ENCODE assay signal across 11 cellular contexts in genomic region chr6:24927985-24928735, GRCh38. TPM values are rescaled to one million over a fixed set of nuclear protein-coding genes. Genes with fewer than 3 reads are reported as not detected.
DNase-seq lines count a peak whose midpoint lies in the region; ATAC-seq and TF ChIP-seq lines count a peak whose summit lies in the region.
"Had no signal": no experiment of that assay in that cellular context is flagged by ENCODE, and none has a peak within 500 bp of the region (broad histone marks: within the 10 kb centered on the region; RNA-seq: fewer than 3 reads in every experiment).

No MANE protein-coding gene starts in this region.

- H3K27me3 Mint-ChIP-seq in activated CD8-positive, alpha-beta T cell treated with anti-CD3 and anti-CD28 coated beads, Interleukin-2, amount 10 ng/mL, durations not matched to agents 7 days and 5 days (ENCODE audit: low read depth), result no peaks in the 10 kb centered on the region
- no peaks in the 10 kb centered on the region for H3K27me3 Mint-ChIP-seq in GM23338 (ENCODE audit: insufficient read depth, low read depth, poor library complexity)

- peak overlapping the region; percentile 94 for H3K4me3 Mint-ChIP-seq in activated CD8-positive, alpha-beta T cell treated with anti-CD3 and anti-CD28 coated beads, Interleukin-2, amount 10 ng/mL, durations not matched to agents 7 days and 5 days
- no peak overlapping the region for H3K4me3 Mint-ChIP-seq in GM23338

- POLR2A ChIA-PET in BJ (lab: Charles Lee), result no interaction called here
- POLR2A ChIA-PET in activated CD8-positive, alpha-beta T cell treated with anti-CD3 and anti-CD28 coated beads, Interleukin-2, amount 10 ng/mL, durations not matched to agents 7 days and 5 days (lab: Charles Lee), result interaction anchor here (0.8 to 2.8 kb wide), 4 partner anchors 10 to 210 kb away, joined by 3 to 11 read pairs (median 4); no protein-coding TSS in a partner anchor

- no peaks in the 10 kb centered on the region for H3K36me3 ChIP-seq in BJ (ENCODE audit: control insufficient read depth, insufficient read depth, low read length)
- no peaks in the 10 kb centered on the region for H3K36me3 ChIP-seq in GM06990 (ENCODE audit: control insufficient read depth, insufficient read depth, low read length)
- H3K36me3 ChIP-seq in GM23338 (ENCODE audit: insufficient read depth), result no peaks in the 10 kb centered on the region
- no peaks in the 10 kb centered on the region for H3K36me3 ChIP-seq in colonic mucosa
- no peaks in the 10 kb centered on the region for H3K36me3 ChIP-seq in vagina

- DNase-seq in BJ (ENCODE audit: low read depth), result peak; percentile 51
- no peak for DNase-seq in GM06990 (ENCODE audit: extremely low read depth, insufficient read length)
- peak; percentile 21 for DNase-seq in activated CD8-positive, alpha-beta T cell treated with anti-CD3 and anti-CD28 coated beads, Interleukin-2, amount 10 ng/mL, durations not matched to agents 7 days and 5 days
- peak; percentile 46 for DNase-seq in iris pigment epithelial cell (ENCODE audit: low read depth)
- no peak for DNase-seq in hippocampal formation (lab: John Stamatoyannopoulos, UW)
- no peak for DNase-seq in GM23338 (ENCODE audit: low spot score)
- no peak for DNase-seq in colonic mucosa
- no peak for DNase-seq in vagina (ENCODE audit: extremely low spot score in 2 of 2)
- DNase-seq: body of pancreas, mucosa of descending colon had no signal

- peaks cover 61% of the 10 kb centered on the region for H3K4me1 ChIP-seq in GM23338 (ENCODE audit: insufficient read depth)
- H3K4me1 ChIP-seq in colonic mucosa, result no peaks in the 10 kb centered on the region
- H3K4me1 ChIP-seq in vagina, result peaks cover 22% of the 10 kb centered on the region
- H3K4me1 ChIP-seq: body of pancreas had no signal

- H3K9me3 ChIP-seq in colonic mucosa, result no peaks in the 10 kb centered on the region
- H3K9me3 ChIP-seq in vagina, result no peaks in the 10 kb centered on the region
- H3K9me3 ChIP-seq: body of pancreas, mucosa of descending colon had no signal

- H2AFZ ChIP-seq in GM23338, result no peak overlapping the region

- H3K4me3 ChIP-seq in BJ (ENCODE audit: low read depth, low read length), result no peak overlapping the region
- peak overlapping the region; percentile 41 for H3K4me3 ChIP-seq in GM06990 (replicated peaks; ENCODE audit: low read depth, low read length)
- H3K4me3 ChIP-seq in GM23338, result no peak overlapping the region
- no peak overlapping the region for H3K4me3 ChIP-seq in colonic mucosa
- no peak overlapping the region for H3K4me3 ChIP-seq in vagina
- H3K4me3 ChIP-seq: body of pancreas, mucosa of descending colon had no signal

- peaks cover 76% of the 10 kb centered on the region for H3K4me1 Mint-ChIP-seq in activated CD8-positive, alpha-beta T cell treated with anti-CD3 and anti-CD28 coated beads, Interleukin-2, amount 10 ng/mL, durations not matched to agents 7 days and 5 days (ENCODE audit: low read depth)
- peaks cover 67% of the 10 kb centered on the region for H3K4me1 Mint-ChIP-seq in GM23338

- H4K20me1 ChIP-seq in GM23338 (replicated peaks; ENCODE audit: insufficient read depth), result no peaks in the 10 kb centered on the region

- peaks cover 81% of the 10 kb centered on the region for H3K36me3 Mint-ChIP-seq in activated CD8-positive, alpha-beta T cell treated with anti-CD3 and anti-CD28 coated beads, Interleukin-2, amount 10 ng/mL, durations not matched to agents 7 days and 5 days (ENCODE audit: low read depth)
- peaks cover 5% of the 10 kb centered on the region for H3K36me3 Mint-ChIP-seq in GM23338 (ENCODE audit: low read depth)

- no peaks in the 10 kb centered on the region for H3K9me3 Mint-ChIP-seq in activated CD8-positive, alpha-beta T cell treated with anti-CD3 and anti-CD28 coated beads, Interleukin-2, amount 10 ng/mL, durations not matched to agents 7 days and 5 days (ENCODE audit: insufficient read depth)
- peaks cover 4% of the 10 kb centered on the region; the same call in 1 of the 3 replicates for H3K9me3 Mint-ChIP-seq in GM23338

- peaks cover 44% of the 10 kb centered on the region for H3K79me2 ChIP-seq in GM23338 (replicated peaks; ENCODE audit: insufficient read depth)

- intact Hi-C loops in colonic mucosa (cut with DNase I) (no loop called here), vagina (cut with DNase I) (no loop called here)

- CTCF ChIA-PET in BJ (lab: Yijun Ruan, JAX), result interaction anchor here (1.4 to 1.6 kb wide), 2 partner anchors 8 to 63 kb away, joined by 3 to 4 read pairs; no protein-coding TSS in a partner anchor
- CTCF ChIA-PET in activated CD8-positive, alpha-beta T cell treated with anti-CD3 and anti-CD28 coated beads, Interleukin-2, amount 10 ng/mL, durations not matched to agents 7 days and 5 days (lab: Charles Lee), result interaction anchor here (0.8 to 19.1 kb wide), 16 partner anchors 8 to 90 kb away, joined by 3 to 433 read pairs (median 3); no protein-coding TSS in a partner anchor

- H3K27me3 ChIP-seq in BJ (ENCODE audit: control insufficient read depth, insufficient read depth, low read length), result no peaks in the 10 kb centered on the region
- no peaks in the 10 kb centered on the region for H3K27me3 ChIP-seq in GM06990 (replicated peaks; ENCODE audit: control insufficient read depth, insufficient read depth, low read length)
- H3K27me3 ChIP-seq in GM23338 (ENCODE audit: insufficient read depth), result no peaks in the 10 kb centered on the region
- no peaks in the 10 kb centered on the region for H3K27me3 ChIP-seq in colonic mucosa
- no peaks in the 10 kb centered on the region for H3K27me3 ChIP-seq in vagina
- H3K27me3 ChIP-seq: body of pancreas had no signal

- TF ChIP-seq CTCF in BJ (IDR thresholded peaks at IDR 0.05; ENCODE audit: insufficient read depth, low read depth, low read length) (no peak), GM06990 (IDR thresholded peaks at IDR 0.05; ENCODE audit: insufficient read depth, low read length, poor library complexity, severe bottlenecking) (no peak), GM23338 (conservative IDR thresholded peaks at IDR 0.05; ENCODE audit: low read depth in 2 of 2) (no peak), colonic mucosa (IDR thresholded peaks at IDR 0.05) (no peak), vagina (IDR thresholded peaks at IDR 0.05) (no peak)

- 0 out of 2 replicates have a peak, but pooled peaks cover 6% of the 10 kb centered on the region for H3K9me2 ChIP-seq in GM23338 (ENCODE audit: insufficient read depth)

- ATAC-seq in activated CD8-positive, alpha-beta T cell treated with anti-CD3 and anti-CD28 coated beads, Interleukin-2, amount 10 ng/mL, durations not matched to agents 7 days and 5 days, result no peak
- ATAC-seq in GM23338, result no peak
- ATAC-seq: body of pancreas, mucosa of descending colon had no signal

- no peak for TF ChIP-seq POLR2A in vagina (IDR thresholded peaks at IDR 0.05)

- no peak overlapping the region for H3K4me2 ChIP-seq in GM23338

- no peak overlapping the region; the same call in 1 of the 2 replicates for H3K27ac ChIP-seq in GM23338 (ENCODE audit: low read depth)
- H3K27ac ChIP-seq in colonic mucosa, result no peak overlapping the region
- no peak overlapping the region for H3K27ac ChIP-seq in vagina
- H3K27ac ChIP-seq: body of pancreas, epithelial cell of prostate had no signal

- H3K27ac Mint-ChIP-seq in activated CD8-positive, alpha-beta T cell treated with anti-CD3 and anti-CD28 coated beads, Interleukin-2, amount 10 ng/mL, durations not matched to agents 7 days and 5 days, result peak overlapping the region; percentile 95
- H3K27ac Mint-ChIP-seq in GM23338, result no peak overlapping the region

- no peak overlapping the region for H3K9ac ChIP-seq in colonic mucosa (ENCODE audit: low read depth in 2 of 2, low read length in 2 of 2)

- no peaks in the 10 kb centered on the region; the same call in 1 of the 2 replicates for H3F3A ChIP-seq in GM23338 (replicated peaks; ENCODE audit: low read depth)

TF ChIP-seq in GM23338, 12 proteins besides CTCF, POLR2A, EP300 and RAD21 (continues in another document):
- TF ChIP-seq ZNF331 (CRISPR knock-in tag; IDR thresholded peaks at IDR 0.05; ENCODE audit: low read depth), result no peak
- no peak for TF ChIP-seq EZH2 (IDR thresholded peaks at IDR 0.05; ENCODE audit: low read depth, unreplicated experiment)
- TF ChIP-seq STAT1 (IDR thresholded peaks at IDR 0.05; ENCODE audit: unreplicated experiment), result no peak
- no peak for TF ChIP-seq JUNB (IDR thresholded peaks at IDR 0.05; ENCODE audit: unreplicated experiment)
- no peak for TF ChIP-seq POLR2AphosphoS5 (IDR thresholded peaks at IDR 0.05; ENCODE audit: low read depth)
- TF ChIP-seq CREB1 (CRISPR knock-in tag; IDR thresholded peaks at IDR 0.05; ENCODE audit: low read depth), result no peak
- TF ChIP-seq, protein P1, sequence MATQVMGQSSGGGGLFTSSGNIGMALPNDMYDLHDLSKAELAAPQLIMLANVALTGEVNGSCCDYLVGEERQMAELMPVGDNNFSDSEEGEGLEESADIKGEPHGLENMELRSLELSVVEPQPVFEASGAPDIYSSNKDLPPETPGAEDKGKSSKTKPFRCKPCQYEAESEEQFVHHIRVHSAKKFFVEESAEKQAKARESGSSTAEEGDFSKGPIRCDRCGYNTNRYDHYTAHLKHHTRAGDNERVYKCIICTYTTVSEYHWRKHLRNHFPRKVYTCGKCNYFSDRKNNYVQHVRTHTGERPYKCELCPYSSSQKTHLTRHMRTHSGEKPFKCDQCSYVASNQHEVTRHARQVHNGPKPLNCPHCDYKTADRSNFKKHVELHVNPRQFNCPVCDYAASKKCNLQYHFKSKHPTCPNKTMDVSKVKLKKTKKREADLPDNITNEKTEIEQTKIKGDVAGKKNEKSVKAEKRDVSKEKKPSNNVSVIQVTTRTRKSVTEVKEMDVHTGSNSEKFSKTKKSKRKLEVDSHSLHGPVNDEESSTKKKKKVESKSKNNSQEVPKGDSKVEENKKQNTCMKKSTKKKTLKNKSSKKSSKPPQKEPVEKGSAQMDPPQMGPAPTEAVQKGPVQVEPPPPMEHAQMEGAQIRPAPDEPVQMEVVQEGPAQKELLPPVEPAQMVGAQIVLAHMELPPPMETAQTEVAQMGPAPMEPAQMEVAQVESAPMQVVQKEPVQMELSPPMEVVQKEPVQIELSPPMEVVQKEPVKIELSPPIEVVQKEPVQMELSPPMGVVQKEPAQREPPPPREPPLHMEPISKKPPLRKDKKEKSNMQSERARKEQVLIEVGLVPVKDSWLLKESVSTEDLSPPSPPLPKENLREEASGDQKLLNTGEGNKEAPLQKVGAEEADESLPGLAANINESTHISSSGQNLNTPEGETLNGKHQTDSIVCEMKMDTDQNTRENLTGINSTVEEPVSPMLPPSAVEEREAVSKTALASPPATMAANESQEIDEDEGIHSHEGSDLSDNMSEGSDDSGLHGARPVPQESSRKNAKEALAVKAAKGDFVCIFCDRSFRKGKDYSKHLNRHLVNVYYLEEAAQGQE (IDR thresholded peaks at IDR 0.05; ENCODE audit: unreplicated experiment), result no peak
- no peak for TF ChIP-seq EZH2phosphoT487 (IDR thresholded peaks at IDR 0.05; ENCODE audit: unreplicated experiment)

RNA-seq across cellular contexts. Expression of gene RIPOR2, which starts 7.6 kb away (rescaled TPM):
- 36.3 and 52.6 TPM in 2 replicates for polyA plus RNA-seq in BJ (2011; rRNA removed)
- 60.8 and 64.8 TPM in 2 replicates for polyA minus RNA-seq in BJ (2011; rRNA and poly(A)+ RNA removed)
- total RNA-seq in activated CD8-positive, alpha-beta T cell treated with anti-CD3 and anti-CD28 coated beads, Interleukin-2, amount 10 ng/mL, durations not matched to agents 7 days and 5 days, result 100 to 1,000 TPM; 154 to 156 TPM
- 22.5 TPM in 2 replicates for total RNA-seq in GM23338 (2014; rRNA removed; shearing (Covaris generic))
- polyA plus RNA-seq in GM23338 (2016; fragmentation: Nextera tagmentation; extraction: Ambion mirVana), result 8.8 and 9.5 TPM in 2 replicates
- 1 to 10 TPM; 1.8 to 2.0 TPM for total RNA-seq in colonic mucosa
- 19.4 TPM for total RNA-seq in vagina

Comparison
In these comparisons a context has a peak if more than half of its experiments do, and no peak if none do; other contexts are left out.
1. DNase-seq: peak in BJ (single experiment), activated CD8-positive, alpha-beta T cell treated with anti-CD3 and anti-CD28 coated beads, Interleukin-2, amount 10 ng/mL, durations not matched to agents 7 days and 5 days (single experiment) and iris pigment epithelial cell (single experiment); none in GM06990 (single experiment), hippocampal formation (0 of 2), GM23338 (single experiment), colonic mucosa (single experiment) and vagina (0 of 2).